1 cellular context compared by ENCODE assay signal in the genomic region with DNA sequence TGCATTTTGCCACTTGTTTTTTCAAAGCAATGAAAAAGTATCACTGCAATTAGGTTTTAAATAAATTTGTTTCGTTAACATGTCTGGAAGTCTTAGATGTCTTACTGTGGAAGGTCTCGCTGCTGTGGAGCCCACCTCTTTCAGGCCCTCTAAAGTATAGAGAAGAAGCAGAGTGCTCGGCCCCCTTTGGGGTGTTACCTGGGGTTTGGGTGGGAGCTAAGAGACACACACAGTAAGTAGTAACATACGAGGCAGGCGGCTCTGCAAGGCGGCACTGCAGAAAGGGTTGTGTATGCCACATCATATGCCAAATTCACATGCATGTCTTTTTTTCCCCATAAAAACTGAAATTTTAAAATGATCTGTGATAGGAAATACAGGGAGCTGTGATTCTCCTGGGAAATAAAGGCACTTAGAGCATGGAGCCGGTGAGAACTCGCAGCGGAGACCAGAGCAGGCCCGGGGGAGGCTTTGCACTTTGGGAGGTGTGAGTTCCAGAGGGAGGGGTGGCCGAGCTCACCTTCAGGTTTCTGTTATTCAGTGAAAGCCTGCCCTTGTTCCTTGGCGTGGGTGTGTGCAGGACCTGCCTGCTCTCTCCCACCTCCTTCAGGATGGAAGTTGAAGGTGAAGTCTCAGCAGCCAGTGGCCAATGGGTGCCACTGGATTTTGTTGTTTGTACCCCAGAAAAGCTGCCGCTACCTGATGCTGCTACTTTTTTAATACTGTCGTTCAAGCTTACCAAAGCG.
TF ChIP-seq lines count a peak whose summit lies in the region.

No MANE protein-coding gene starts in this region.

TF ChIP-seq in HCT116, 20 proteins besides CTCF, POLR2A, EP300 and RAD21 (continued from another document):
- TF ChIP-seq ELF1 (IDR thresholded peaks at IDR 0.05; ENCODE audit: borderline replicate concordance, low read depth) (no peak), EZH2 (IDR thresholded peaks at IDR 0.05) (no peak), CBX3 (IDR thresholded peaks at IDR 0.05; ENCODE audit: low read depth) (no peak)
- TF ChIP-seq, protein P1, sequence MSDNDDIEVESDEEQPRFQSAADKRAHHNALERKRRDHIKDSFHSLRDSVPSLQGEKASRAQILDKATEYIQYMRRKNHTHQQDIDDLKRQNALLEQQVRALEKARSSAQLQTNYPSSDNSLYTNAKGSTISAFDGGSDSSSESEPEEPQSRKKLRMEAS (IDR thresholded peaks at IDR 0.05), result no peak
